Comparison of ENCODE assay signal across 1 cellular context in genomic region chr3:188296761-188297689, GRCh38.
TF ChIP-seq lines count a peak whose summit lies in the region.

No MANE protein-coding gene starts in this region.

TF ChIP-seq in H1, 55 proteins besides CTCF, POLR2A, EP300 and RAD21 (continued from another document):
- TF ChIP-seq ATF2 (IDR thresholded peaks at IDR 0.05; ENCODE audit: low read length) = no peak
- no peak for TF ChIP-seq FOSL1 (IDR thresholded peaks at IDR 0.05; ENCODE audit: insufficient read depth, low read depth, low read length)
- no peak for TF ChIP-seq BRCA1 (IDR thresholded peaks at IDR 0.05; ENCODE audit: low read depth, low read length)
- TF ChIP-seq RBBP5 (IDR thresholded peaks at IDR 0.05; ENCODE audit: borderline replicate concordance, low read depth, low read length) = no peak
- no peak for TF ChIP-seq MAX (IDR thresholded peaks at IDR 0.05)
- no peak for TF ChIP-seq CTBP2 (IDR thresholded peaks at IDR 0.05; ENCODE audit: borderline replicate concordance, insufficient read depth, insufficient read length, low read length)
- TF ChIP-seq HDAC2 (IDR thresholded peaks at IDR 0.05; ENCODE audit: borderline replicate concordance in 1 of 2, low read depth in 2 of 2, low read length in 2 of 2) = no peak
- no peak for TF ChIP-seq RXRA (IDR thresholded peaks at IDR 0.05; ENCODE audit: insufficient read depth, low read depth, low read length)
- no peak for TF ChIP-seq E2F6 (IDR thresholded peaks at IDR 0.05)
- TF ChIP-seq KDM4A (IDR thresholded peaks at IDR 0.05; ENCODE audit: low read depth, low read length, severe bottlenecking) = no peak
- TF ChIP-seq ASH2L (IDR thresholded peaks at IDR 0.05; ENCODE audit: low read length) = no peak
- no peak for TF ChIP-seq CHD7 (IDR thresholded peaks at IDR 0.05; ENCODE audit: insufficient replicate concordance, low read length)
- no peak for TF ChIP-seq CREB1 (IDR thresholded peaks at IDR 0.05)
